Comparison of ENCODE assay signal across 1 cellular context in the genomic region with DNA sequence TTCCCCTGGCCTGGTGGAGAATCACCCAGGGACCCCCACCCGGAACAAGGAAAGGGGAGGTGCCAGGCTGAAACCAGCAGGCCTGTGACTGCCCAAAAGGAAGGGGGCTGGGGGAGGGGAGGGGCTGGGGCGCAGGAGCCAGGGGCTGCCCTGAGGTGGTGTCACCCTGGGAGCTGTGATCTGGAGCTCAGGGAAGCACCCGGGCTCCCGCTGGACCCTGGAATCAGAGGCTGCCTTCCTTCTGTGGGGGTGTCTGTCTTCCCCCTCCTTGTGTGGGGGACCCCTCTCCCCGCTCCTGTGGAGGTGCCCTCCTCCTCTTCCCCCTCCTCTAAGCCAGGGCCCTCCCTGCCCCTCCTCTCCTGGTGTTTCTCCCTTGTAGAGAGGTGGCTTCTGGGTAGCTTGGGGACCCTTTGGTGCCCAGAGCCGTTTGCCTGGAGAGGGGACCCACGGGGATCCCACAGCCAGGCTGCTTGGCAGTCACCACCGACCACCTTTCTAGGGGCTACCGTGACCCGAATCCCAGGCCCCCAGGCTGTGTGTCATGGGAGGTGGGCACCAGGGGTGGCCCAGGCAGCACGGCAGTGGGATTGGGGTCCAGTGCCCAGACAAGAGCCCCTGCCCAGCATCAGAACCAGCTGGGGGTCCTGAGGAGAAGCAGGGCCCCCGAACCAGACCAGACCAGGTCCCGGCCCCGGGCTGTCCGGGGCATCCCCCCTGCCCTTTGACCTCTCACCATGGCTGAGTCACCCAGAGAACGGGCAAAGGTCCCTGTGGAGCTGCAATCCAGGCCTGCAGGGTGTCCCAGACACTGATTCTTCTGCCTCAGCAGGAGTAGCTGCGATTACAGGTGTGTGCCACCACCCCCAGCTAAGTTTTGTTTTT.
TF ChIP-seq lines count a peak whose summit lies in the region.

No MANE protein-coding gene starts in this region.

TF ChIP-seq in HepG2, 621 proteins besides CTCF, POLR2A, EP300 and RAD21 (continued from another document):
- TF ChIP-seq, protein P1, sequence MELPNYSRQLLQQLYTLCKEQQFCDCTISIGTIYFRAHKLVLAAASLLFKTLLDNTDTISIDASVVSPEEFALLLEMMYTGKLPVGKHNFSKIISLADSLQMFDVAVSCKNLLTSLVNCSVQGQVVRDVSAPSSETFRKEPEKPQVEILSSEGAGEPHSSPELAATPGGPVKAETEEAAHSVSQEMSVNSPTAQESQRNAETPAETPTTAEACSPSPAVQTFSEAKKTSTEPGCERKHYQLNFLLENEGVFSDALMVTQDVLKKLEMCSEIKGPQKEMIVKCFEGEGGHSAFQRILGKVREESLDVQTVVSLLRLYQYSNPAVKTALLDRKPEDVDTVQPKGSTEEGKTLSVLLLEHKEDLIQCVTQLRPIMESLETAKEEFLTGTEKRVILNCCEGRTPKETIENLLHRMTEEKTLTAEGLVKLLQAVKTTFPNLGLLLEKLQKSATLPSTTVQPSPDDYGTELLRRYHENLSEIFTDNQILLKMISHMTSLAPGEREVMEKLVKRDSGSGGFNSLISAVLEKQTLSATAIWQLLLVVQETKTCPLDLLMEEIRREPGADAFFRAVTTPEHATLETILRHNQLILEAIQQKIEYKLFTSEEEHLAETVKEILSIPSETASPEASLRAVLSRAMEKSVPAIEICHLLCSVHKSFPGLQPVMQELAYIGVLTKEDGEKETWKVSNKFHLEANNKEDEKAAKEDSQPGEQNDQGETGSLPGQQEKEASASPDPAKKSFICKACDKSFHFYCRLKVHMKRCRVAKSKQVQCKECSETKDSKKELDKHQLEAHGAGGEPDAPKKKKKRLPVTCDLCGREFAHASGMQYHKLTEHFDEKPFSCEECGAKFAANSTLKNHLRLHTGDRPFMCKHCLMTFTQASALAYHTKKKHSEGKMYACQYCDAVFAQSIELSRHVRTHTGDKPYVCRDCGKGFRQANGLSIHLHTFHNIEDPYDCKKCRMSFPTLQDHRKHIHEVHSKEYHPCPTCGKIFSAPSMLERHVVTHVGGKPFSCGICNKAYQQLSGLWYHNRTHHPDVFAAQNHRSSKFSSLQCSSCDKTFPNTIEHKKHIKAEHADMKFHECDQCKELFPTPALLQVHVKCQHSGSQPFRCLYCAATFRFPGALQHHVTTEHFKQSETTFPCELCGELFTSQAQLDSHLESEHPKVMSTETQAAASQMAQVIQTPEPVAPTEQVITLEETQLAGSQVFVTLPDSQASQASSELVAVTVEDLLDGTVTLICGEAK (IDR thresholded peaks at IDR 0.05), result no peak
- TF ChIP-seq, protein P1 (CRISPR knock-in tag; IDR thresholded peaks at IDR 0.05), result peak; percentile 44; the same call in 1 of the 2 replicates
- TF ChIP-seq NFRKB (IDR thresholded peaks at IDR 0.05), result no peak
- TF ChIP-seq, protein P2, sequence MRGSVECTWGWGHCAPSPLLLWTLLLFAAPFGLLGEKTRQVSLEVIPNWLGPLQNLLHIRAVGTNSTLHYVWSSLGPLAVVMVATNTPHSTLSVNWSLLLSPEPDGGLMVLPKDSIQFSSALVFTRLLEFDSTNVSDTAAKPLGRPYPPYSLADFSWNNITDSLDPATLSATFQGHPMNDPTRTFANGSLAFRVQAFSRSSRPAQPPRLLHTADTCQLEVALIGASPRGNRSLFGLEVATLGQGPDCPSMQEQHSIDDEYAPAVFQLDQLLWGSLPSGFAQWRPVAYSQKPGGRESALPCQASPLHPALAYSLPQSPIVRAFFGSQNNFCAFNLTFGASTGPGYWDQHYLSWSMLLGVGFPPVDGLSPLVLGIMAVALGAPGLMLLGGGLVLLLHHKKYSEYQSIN (CRISPR knock-in tag; IDR thresholded peaks at IDR 0.05; ENCODE audit: borderline replicate concordance), result no peak
- TF ChIP-seq TBL1XR1 (IDR thresholded peaks at IDR 0.05; ENCODE audit: borderline replicate concordance, low read length, partially characterized antibody), result no peak
- TF ChIP-seq ZIK1 (CRISPR knock-in tag; IDR thresholded peaks at IDR 0.05; ENCODE audit: borderline replicate concordance, low read depth), result no peak
- TF ChIP-seq ZSCAN12 (CRISPR knock-in tag; IDR thresholded peaks at IDR 0.05), result no peak
- TF ChIP-seq TOE1 (CRISPR knock-in tag; IDR thresholded peaks at IDR 0.05), result no peak
